8 cellular contexts compared by ENCODE assay signal in the genomic region with DNA sequence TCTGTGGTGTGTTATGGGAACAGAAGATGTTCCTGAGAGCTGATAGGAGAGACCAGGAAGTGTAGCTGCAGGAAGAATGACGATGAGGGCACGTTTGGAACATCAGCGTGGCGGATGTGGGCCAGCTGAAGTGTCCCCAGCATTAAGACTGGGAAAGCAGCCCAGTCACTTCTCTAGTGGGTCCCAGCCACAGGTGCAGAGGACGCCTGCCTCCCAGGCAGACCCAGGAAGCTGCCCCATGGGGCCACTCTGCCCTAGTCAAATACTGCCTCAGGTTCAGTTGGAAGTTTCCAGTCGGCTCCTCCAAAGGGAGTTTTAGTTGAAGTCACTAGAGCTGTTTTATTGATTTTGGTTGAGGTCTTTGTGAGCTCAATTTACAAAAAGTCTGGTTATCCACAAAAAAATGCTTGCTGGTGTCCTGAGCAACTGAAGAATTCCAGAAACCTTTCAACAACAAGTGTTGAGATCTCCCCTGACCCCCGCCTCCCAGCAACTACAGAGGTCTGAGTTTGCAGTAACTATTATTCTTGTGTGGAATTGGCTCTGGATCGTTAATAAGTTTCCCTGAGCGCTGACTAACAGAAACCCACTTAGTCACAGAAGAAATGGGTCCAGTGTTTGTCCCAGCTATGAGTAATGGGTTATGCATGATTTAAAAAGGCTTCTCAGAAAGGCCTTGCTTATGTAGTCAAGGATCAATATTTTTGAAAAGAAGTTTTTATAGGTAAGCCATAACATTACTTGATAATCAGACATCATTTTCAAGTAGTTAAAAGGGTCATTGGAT.
A peak's percentile ranks its signal among the peaks of the same experiment; 100 is the strongest.
DNase-seq lines count a peak whose midpoint lies in the region; ATAC-seq and TF ChIP-seq lines count a peak whose summit lies in the region.

No MANE protein-coding gene starts in this region.

- peak; percentile 75 for ATAC-seq in foreskin keratinocyte
- ATAC-seq in stimulated activated naive CD8-positive, alpha-beta T cell treated with anti-CD3 and anti-CD28 coated beads, Interleukin-15, amount 100 ng/mL, for 72 hours = no peak

- H3K9me3 Mint-ChIP-seq in stimulated activated naive CD8-positive, alpha-beta T cell treated with anti-CD3 and anti-CD28 coated beads, Interleukin-15, amount 100 ng/mL, for 72 hours = no peaks in the 10 kb centered on the region

- H3K4me3 ChIP-seq in SJSA1 (no peak overlapping the region), rectal smooth muscle tissue (ENCODE audit: low read length) (peak overlapping the region; percentile 25)

- no peak for TF ChIP-seq CTCF in foreskin keratinocyte (conservative IDR thresholded peaks at IDR 0.05)

- no peaks in the 10 kb centered on the region for H3K9me3 ChIP-seq in SJSA1 (replicated peaks)

- H3K9ac ChIP-seq in rectal smooth muscle tissue (ENCODE audit: low read length) = no peak overlapping the region

- peaks cover 4% of the 10 kb centered on the region for H3K4me1 Mint-ChIP-seq in stimulated activated naive CD8-positive, alpha-beta T cell treated with anti-CD3 and anti-CD28 coated beads, Interleukin-15, amount 100 ng/mL, for 72 hours

- H3K36me3 ChIP-seq in SJSA1 = peaks cover 64% of the 10 kb centered on the region
- H3K36me3 ChIP-seq in rectal smooth muscle tissue (ENCODE audit: control insufficient read depth, insufficient read depth, low read length) = peaks cover 5% of the 10 kb centered on the region

- H3K4me1 ChIP-seq in SJSA1 (replicated peaks) (peaks cover 62% of the 10 kb centered on the region), foreskin keratinocyte (peaks cover 58% of the 10 kb centered on the region), rectal smooth muscle tissue (ENCODE audit: control insufficient read depth, insufficient read depth, low read length) (peaks cover 72% of the 10 kb centered on the region)

- H3K27ac ChIP-seq in SJSA1 (peak overlapping the region; percentile 62), foreskin keratinocyte (peak overlapping the region; percentile 98), rectal smooth muscle tissue (ENCODE audit: low read depth, low read length) (peak overlapping the region; percentile 86)

- H3K27me3 ChIP-seq in SJSA1 (replicated peaks) (no peaks in the 10 kb centered on the region), foreskin keratinocyte (no peaks in the 10 kb centered on the region), rectal smooth muscle tissue (ENCODE audit: control insufficient read depth, insufficient read depth, low read length) (no peaks in the 10 kb centered on the region)

- H3K4me3 Mint-ChIP-seq in stimulated activated naive CD8-positive, alpha-beta T cell treated with anti-CD3 and anti-CD28 coated beads, Interleukin-15, amount 100 ng/mL, for 72 hours = no peak overlapping the region

- peak; percentile 60 for DNase-seq in DMS153 treated with DMSO at 0.1 percent for 48 hours (lab: John Stamatoyannopoulos, UW; ENCODE audit: unreplicated experiment)
- DNase-seq in SJSA1 (ENCODE audit: low read depth in 1 of 2, low spot score in 2 of 2) = peak in 1 of 2 experiments; percentile 54
- DNase-seq in foreskin keratinocyte = peak in 1 of 2 donors; percentile 81
- no peak for DNase-seq in activated CD8-positive, alpha-beta memory T cell treated with anti-CD3 and anti-CD28 coated beads, Interleukin-2, amount 50 U/mL, for 48 hours
- DNase-seq in iPS-NIHi7 (ENCODE audit: extremely low spot score) = no peak
- DNase-seq in NCI-H2171 (lab: John Stamatoyannopoulos, UW) = no peak
- DNase-seq in stimulated activated naive CD8-positive, alpha-beta T cell treated with anti-CD3 and anti-CD28 coated beads, Interleukin-15, amount 100 ng/mL, for 72 hours = no peak

- H3K27me3 Mint-ChIP-seq in stimulated activated naive CD8-positive, alpha-beta T cell treated with anti-CD3 and anti-CD28 coated beads, Interleukin-15, amount 100 ng/mL, for 72 hours = no peaks in the 10 kb centered on the region

- H3K27ac Mint-ChIP-seq in stimulated activated naive CD8-positive, alpha-beta T cell treated with anti-CD3 and anti-CD28 coated beads, Interleukin-15, amount 100 ng/mL, for 72 hours = no peak overlapping the region
